Comparison of ENCODE assay signal across 8 cellular contexts in genomic region chr5:2393556-2393955, GRCh38.
"Had no signal": no experiment of that assay in that cellular context is flagged by ENCODE, and none has a peak within 500 bp of the region (broad histone marks: within the 10 kb centered on the region; RNA-seq: fewer than 3 reads in every experiment).

No MANE protein-coding gene starts in this region.

- ATAC-seq: HCT116 had no signal

- H3K27ac Mint-ChIP-seq: HFFc6, IgD-negative memory B cell had no signal

- H3K9me3 ChIP-seq: HAP-1 had no signal

- DNase-seq: GM23248, GOT3, H7, HFFc6, KBM-7 had no signal

- H3K4me1 Mint-ChIP-seq: IgD-negative memory B cell had no signal

- H3K27ac ChIP-seq: GM23248 had no signal

- H3K4me1 ChIP-seq: HAP-1 had no signal

- H3K36me3 ChIP-seq: HAP-1 had no signal

- H3K4me3 Mint-ChIP-seq: HFFc6, IgD-negative memory B cell had no signal

- H3K4me3 ChIP-seq: GM23248, HAP-1 had no signal

- H2AFZ ChIP-seq: GM23248 had no signal

- H3K9ac ChIP-seq: GM23248 had no signal
